In genomic region chr14:66782853-66783252, GRCh38 we compare ENCODE assay signal across 21 cellular contexts.
A peak's percentile ranks its signal among the peaks of the same experiment; 100 is the strongest.
DNase-seq lines count a peak whose midpoint lies in the region; ATAC-seq and TF ChIP-seq lines count a peak whose summit lies in the region.
"Had no signal": no experiment of that assay in that cellular context is flagged by ENCODE, and none has a peak within 500 bp of the region (broad histone marks: within the 10 kb centered on the region; RNA-seq: fewer than 3 reads in every experiment).

No MANE protein-coding gene starts in this region.

- no peak overlapping the region for H2AK5ac ChIP-seq in mesendoderm (ENCODE audit: low read length)

- no peak overlapping the region for H2BK120ac ChIP-seq in mesendoderm (ENCODE audit: low read depth, low read length)

- ATAC-seq in GM21423 (IDR thresholded peaks at IDR 0.05; ENCODE audit: unreplicated experiment), result no peak

- H2BK5ac ChIP-seq in mesendoderm (ENCODE audit: low read length), result no peak overlapping the region

- WGBS in iPS DF 6.9 (ENCODE audit: insufficient coverage, insufficient read length), result no CpG with 5 or more reads among the region's 1 CpG
- WGBS in mesendoderm (ENCODE audit: extremely low coverage, insufficient coverage, low lambda C conversion rate), result no CpG with 5 or more reads among the region's 1 CpG

- no peak overlapping the region for H2AFZ ChIP-seq in OCI-LY7 (ENCODE audit: low read length)
- H2AFZ ChIP-seq: GM23248 had no signal

- intact Hi-C loops in OCI-LY7 (cut with micrococcal nuclease; ENCODE audit: unreplicated experiment), result no loop called here

- H2BK15ac ChIP-seq in mesendoderm (replicated peaks; ENCODE audit: low read depth), result no peak overlapping the region

- no peak overlapping the region for H4K5ac ChIP-seq in mesendoderm (ENCODE audit: low read length)

- H3K4me2 ChIP-seq in OCI-LY7 (ENCODE audit: low read length) (no peak overlapping the region), mesendoderm (ENCODE audit: low read length) (no peak overlapping the region)

- H3K9me3 ChIP-seq in OCI-LY7 (ENCODE audit: low read length) (no peaks in the 10 kb centered on the region), iPS DF 6.9 (ENCODE audit: control insufficient read depth, insufficient read depth, low read length) (no peaks in the 10 kb centered on the region)
- H3K9me3 ChIP-seq: MG63, SJSA1 had no signal

- H3K9me2 ChIP-seq in OCI-LY7 (ENCODE audit: insufficient read depth, low read length), result no peaks in the 10 kb centered on the region

- H3K4me1 ChIP-seq in OCI-LY7 (ENCODE audit: insufficient read depth, low read length, poor library complexity, severe bottlenecking) (no peaks in the 10 kb centered on the region), iPS DF 6.9 (ENCODE audit: control insufficient read depth, insufficient read depth, low read length) (no peaks in the 10 kb centered on the region), mesendoderm (ENCODE audit: control insufficient read depth, low read depth, low read length) (no peaks in the 10 kb centered on the region)
- H3K4me1 ChIP-seq: SJSA1 had no signal

- no peaks in the 10 kb centered on the region for H3K27me3 ChIP-seq in iPS DF 6.9 (ENCODE audit: control insufficient read depth, insufficient read depth, low read length)
- no peaks in the 10 kb centered on the region for H3K27me3 ChIP-seq in mesendoderm (ENCODE audit: insufficient read depth, low read length, poor library complexity)
- H3K27me3 ChIP-seq: MG63, SJSA1 had no signal

- DNase-seq in HuH-7 (ENCODE audit: low spot score) (peak; percentile 4), OCI-LY7 (ENCODE audit: low spot score) (no peak), iPS DF 6.9 (ENCODE audit: low read depth, low spot score) (peak; percentile 13), mesendoderm (peak; percentile 15), SHP77 (lab: John Stamatoyannopoulos, UW) (no peak), NCI-H69 (lab: John Stamatoyannopoulos, UW) (no peak)
- DNase-seq: CD8-positive, alpha-beta memory T cell; GM23248; HCEC 1CT; KBM-7; MG63; NCI-H1105 treated with DMSO at 0.1 percent for 48 hours; NCI-H146; NCI-H1930; NCI-H2107; NCI-H446 treated with DMSO at 0.1 percent for 48 hours; NCI-H526; OCI-M1; T-helper 2 cell had no signal

- TF ChIP-seq CTCF in OCI-LY7 (conservative IDR thresholded peaks at IDR 0.05; ENCODE audit: low read length), result 0 out of 2 replicates have a peak, but pooled peaks have one; percentile 21

- H3K4me3 ChIP-seq in OCI-LY7 (ENCODE audit: low read depth, low read length, poor library complexity, severe bottlenecking) (no peak overlapping the region), iPS DF 6.9 (ENCODE audit: low read length) (no peak overlapping the region), mesendoderm (ENCODE audit: low read length) (no peak overlapping the region)
- H3K4me3 ChIP-seq: GM23248, MG63, SJSA1 had no signal

- no TSS peak for BruUV-seq in OCI-LY7 (replicated peaks; lab: Mats Ljungman, UMichigan)

- no peak overlapping the region for H3K23ac ChIP-seq in mesendoderm (ENCODE audit: low read length)

- POLR2A ChIA-PET in OCI-LY7 (lab: Charles Lee), result no interaction called here

- no peak overlapping the region for H3K9ac ChIP-seq in mesendoderm (ENCODE audit: low read length)
- H3K9ac ChIP-seq: GM23248 had no signal

- H3K79me1 ChIP-seq in mesendoderm (ENCODE audit: low read length), result no peaks in the 10 kb centered on the region

- H4K8ac ChIP-seq in mesendoderm (ENCODE audit: low read depth, low read length), result no peak overlapping the region

- H3K79me2 ChIP-seq in OCI-LY7 (ENCODE audit: insufficient read depth, low read depth, low read length) (no peaks in the 10 kb centered on the region), mesendoderm (ENCODE audit: control insufficient read depth, insufficient read depth, low read length) (no peaks in the 10 kb centered on the region)

- H3K27ac ChIP-seq in OCI-LY7 (ENCODE audit: low read depth, low read length, poor library complexity, severe bottlenecking) (no peak overlapping the region), iPS DF 6.9 (ENCODE audit: low read length) (no peak overlapping the region), mesendoderm (ENCODE audit: low read depth, low read length) (no peak overlapping the region)
- H3K27ac ChIP-seq: GM23248, SJSA1 had no signal

- no peaks in the 10 kb centered on the region for H4K20me1 ChIP-seq in OCI-LY7 (ENCODE audit: insufficient read depth, low read length)

- CTCF ChIA-PET in OCI-LY7 (lab: Charles Lee; ENCODE audit: unreplicated experiment), result no interaction called here

- no peaks in the 10 kb centered on the region for H3K36me3 ChIP-seq in OCI-LY7 (ENCODE audit: insufficient read depth, low read length)
- H3K36me3 ChIP-seq in iPS DF 6.9 (ENCODE audit: control insufficient read depth, insufficient read depth, low read length), result no peaks in the 10 kb centered on the region
- no peaks in the 10 kb centered on the region for H3K36me3 ChIP-seq in mesendoderm (ENCODE audit: control insufficient read depth, insufficient read depth, low read length)
- H3K36me3 ChIP-seq: MG63, SJSA1 had no signal

- no peak overlapping the region for H3K56ac ChIP-seq in mesendoderm (ENCODE audit: low read length)

- no peak overlapping the region for H3K18ac ChIP-seq in mesendoderm (ENCODE audit: low read length)

- H3K4ac ChIP-seq in mesendoderm (ENCODE audit: low read depth, low read length), result no peak overlapping the region

Comparison
In these comparisons a context has a peak if more than half of its experiments do, and no peak if none do; other contexts are left out.
1. DNase-seq: peak in HuH-7 (single experiment), iPS DF 6.9 (single experiment) and mesendoderm (single experiment); none in OCI-LY7 (single experiment), SHP77 (0 of 2) and NCI-H69 (single experiment).